ENCODE assay signal across 1 cellular context in genomic region chr17:2392252-2393183, GRCh38.
A peak's percentile ranks its signal among the peaks of the same experiment; 100 is the strongest.
TF ChIP-seq lines count a peak whose summit lies in the region.

No MANE protein-coding gene starts in this region.

TF ChIP-seq in HepG2, 621 proteins besides CTCF, POLR2A, EP300 and RAD21 (continued from another document and continues in another):
- TF ChIP-seq HNRNPK (IDR thresholded peaks at IDR 0.05; ENCODE audit: low read depth, low read length, poor library complexity, severe bottlenecking) (no peak), MZF1 (CRISPR knock-in tag; IDR thresholded peaks at IDR 0.05; ENCODE audit: borderline replicate concordance) (no peak), ZNF274 (CRISPR knock-in tag; IDR thresholded peaks at IDR 0.05) (no peak), ZXDC (CRISPR knock-in tag; IDR thresholded peaks at IDR 0.05) (0 out of 2 replicates have a peak, but pooled peaks have one; percentile 45), PHF20 (CRISPR knock-in tag; IDR thresholded peaks at IDR 0.05) (peak; percentile 24; the same call in 1 of the 2 replicates), CEBPB (IDR thresholded peaks at IDR 0.05; ENCODE audit: borderline replicate concordance, low read depth, low read length) (0 out of 2 replicates have a peak, but pooled peaks have one; percentile 43), ZNF615 (CRISPR knock-in tag; IDR thresholded peaks at IDR 0.05; ENCODE audit: borderline replicate concordance) (no peak), SKI (IDR thresholded peaks at IDR 0.05; ENCODE audit: partially characterized antibody) (peak; percentile 32), PLSCR1 (CRISPR knock-in tag; IDR thresholded peaks at IDR 0.05; ENCODE audit: borderline replicate concordance) (no peak), SOX6 (IDR thresholded peaks at IDR 0.05) (no peak), SOX6 (CRISPR knock-in tag; IDR thresholded peaks at IDR 0.05) (no peak), RERE (CRISPR knock-in tag; IDR thresholded peaks at IDR 0.05; ENCODE audit: low read depth) (no peak), ERF (CRISPR knock-in tag; IDR thresholded peaks at IDR 0.05) (no peak), ELF4 (CRISPR knock-in tag; IDR thresholded peaks at IDR 0.05; ENCODE audit: borderline replicate concordance) (no peak), JUND (CRISPR knock-in tag; IDR thresholded peaks at IDR 0.05) (no peak), HIVEP1 (CRISPR knock-in tag; IDR thresholded peaks at IDR 0.05) (no peak), ZNF263 (CRISPR knock-in tag; IDR thresholded peaks at IDR 0.05) (no peak), ARNT2 (CRISPR knock-in tag; IDR thresholded peaks at IDR 0.05; ENCODE audit: low read depth) (peak; percentile 78; the same call in 1 of the 2 replicates), KDM5A (IDR thresholded peaks at IDR 0.05; ENCODE audit: borderline replicate concordance, low read length) (peak; percentile 10; the same call in 1 of the 2 replicates), ZNF788 (CRISPR knock-in tag; IDR thresholded peaks at IDR 0.05; ENCODE audit: borderline replicate concordance) (peak; percentile 25; the same call in 1 of the 2 replicates), PHF5A (CRISPR knock-in tag; IDR thresholded peaks at IDR 0.05; ENCODE audit: low read depth, unreplicated experiment) (no peak), RFX5 (IDR thresholded peaks at IDR 0.05; ENCODE audit: low read depth, low read length) (no peak), MTA1 (CRISPR knock-in tag; IDR thresholded peaks at IDR 0.05; ENCODE audit: borderline replicate concordance) (no peak), ZNF44 (CRISPR knock-in tag; IDR thresholded peaks at IDR 0.05) (no peak), JUNB (CRISPR knock-in tag; IDR thresholded peaks at IDR 0.05; ENCODE audit: borderline replicate concordance) (no peak), E2F2 (CRISPR knock-in tag; IDR thresholded peaks at IDR 0.05; ENCODE audit: borderline replicate concordance) (no peak; the same call in 1 of the 2 replicates), ZBTB44 (CRISPR knock-in tag; IDR thresholded peaks at IDR 0.05) (no peak), SRSF4 (IDR thresholded peaks at IDR 0.05; ENCODE audit: low read depth, low read length, poor library complexity, severe bottlenecking) (no peak), ZMYM3 (CRISPR knock-in tag; IDR thresholded peaks at IDR 0.05) (no peak), TOE1 (CRISPR knock-in tag; IDR thresholded peaks at IDR 0.05) (no peak), ZBTB38 (CRISPR knock-in tag; IDR thresholded peaks at IDR 0.05) (0 out of 2 replicates have a peak, but pooled peaks have one; percentile 22), ZNF567 (CRISPR knock-in tag; IDR thresholded peaks at IDR 0.05; ENCODE audit: borderline replicate concordance) (no peak), GLI4 (CRISPR knock-in tag; IDR thresholded peaks at IDR 0.05; ENCODE audit: borderline replicate concordance) (no peak), ZNF740 (CRISPR knock-in tag; IDR thresholded peaks at IDR 0.05) (peak; percentile 34; the same call in 1 of the 2 replicates), FOXK2 (IDR thresholded peaks at IDR 0.05) (no peak), GTF3A (CRISPR knock-in tag; conservative IDR thresholded peaks at IDR 0.05) (no peak), ZC3H4 (CRISPR knock-in tag; IDR thresholded peaks at IDR 0.05; ENCODE audit: borderline replicate concordance) (no peak), ZSCAN5A (CRISPR knock-in tag; IDR thresholded peaks at IDR 0.05; ENCODE audit: borderline replicate concordance) (no peak), ZNF138 (CRISPR knock-in tag; IDR thresholded peaks at IDR 0.05; ENCODE audit: low read depth) (no peak), TFAP4 (IDR thresholded peaks at IDR 0.05; ENCODE audit: borderline replicate concordance, low read depth) (peak; percentile 10; the same call in 1 of the 2 replicates), ZNF891 (CRISPR knock-in tag; IDR thresholded peaks at IDR 0.05) (0 out of 2 replicates have a peak, but pooled peaks have one; percentile 20), MXI1 (IDR thresholded peaks at IDR 0.05; ENCODE audit: borderline replicate concordance, low read depth, low read length) (peak; percentile 78; the same call in 1 of the 3 replicates), SIX1 (CRISPR knock-in tag; IDR thresholded peaks at IDR 0.05; ENCODE audit: borderline replicate concordance) (peak; percentile 45; the same call in 1 of the 2 replicates), TBL1XR1 (IDR thresholded peaks at IDR 0.05; ENCODE audit: borderline replicate concordance, low read length, partially characterized antibody) (no peak), KLF6 (CRISPR knock-in tag; IDR thresholded peaks at IDR 0.05) (no peak)
